In the genomic region with DNA sequence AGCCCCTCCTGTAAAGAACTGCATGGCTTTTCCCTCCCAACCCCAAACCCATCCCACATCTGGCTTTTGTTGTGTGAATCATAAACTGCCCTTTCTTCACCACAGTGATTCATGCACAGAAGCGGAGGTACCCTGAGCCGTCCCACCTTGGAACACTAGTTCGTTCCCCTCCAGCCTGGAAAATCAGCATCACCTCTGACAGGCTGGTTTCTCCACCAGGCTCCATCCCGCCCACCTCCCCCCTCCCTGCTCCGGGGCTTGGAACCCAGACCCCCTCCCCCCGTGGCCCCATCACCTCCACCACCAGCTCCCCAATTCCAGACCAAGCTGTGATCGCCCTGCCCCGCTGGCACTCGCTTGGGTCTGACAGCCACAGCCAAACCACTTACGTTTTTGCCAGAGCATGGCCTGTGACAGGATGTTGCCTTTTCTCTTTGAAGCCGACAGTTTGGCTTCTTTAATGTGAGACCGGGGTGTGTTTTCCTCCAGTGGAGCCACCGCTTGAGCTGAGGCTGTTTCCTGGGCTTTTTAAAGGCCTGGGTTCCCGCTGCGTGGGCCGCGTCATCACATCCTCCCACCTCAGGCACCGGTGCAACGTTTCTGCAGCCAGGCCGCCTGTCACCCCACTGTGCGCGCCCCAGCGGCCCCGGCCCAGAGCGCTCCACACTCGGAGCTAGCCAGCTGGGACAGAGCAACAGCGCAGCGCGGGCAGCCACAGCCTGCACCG, we compare ENCODE assay signal across 8 cellular contexts. TPM values are rescaled to one million over a fixed set of nuclear protein-coding genes. Genes with fewer than 3 reads are reported as not detected.
DNase-seq lines count a peak whose midpoint lies in the region; ATAC-seq and TF ChIP-seq lines count a peak whose summit lies in the region.

A gene with protein sequence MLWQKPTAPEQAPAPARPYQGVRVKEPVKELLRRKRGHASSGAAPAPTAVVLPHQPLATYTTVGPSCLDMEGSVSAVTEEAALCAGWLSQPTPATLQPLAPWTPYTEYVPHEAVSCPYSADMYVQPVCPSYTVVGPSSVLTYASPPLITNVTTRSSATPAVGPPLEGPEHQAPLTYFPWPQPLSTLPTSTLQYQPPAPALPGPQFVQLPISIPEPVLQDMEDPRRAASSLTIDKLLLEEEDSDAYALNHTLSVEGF (minus strand): TSS at position 503 of the 727 bp plus-strand sequence. CDS start 98 bp downstream, at position 405.

- H3K4me1 ChIP-seq in adipocyte (ENCODE audit: control insufficient read depth, insufficient read depth, low read length) (no peaks in the 10 kb centered on the region), psoas muscle (no peaks in the 10 kb centered on the region)

- peaks cover 24% of the 10 kb centered on the region for H3K27me3 ChIP-seq in adipocyte (replicated peaks; ENCODE audit: control insufficient read depth, insufficient read depth, low read length)
- H3K27me3 ChIP-seq in psoas muscle (ENCODE audit: insufficient read depth in 3 of 3, low read length in 2 of 3), result peaks cover 0 to 3% (median 0%) of the 10 kb centered on the region in 3 donors

- ATAC-seq in psoas muscle, result no peak

- no peaks in the 10 kb centered on the region for H3K36me3 ChIP-seq in adipocyte (ENCODE audit: control insufficient read depth, insufficient read depth, low read length, severe bottlenecking)
- no peaks in the 10 kb centered on the region for H3K36me3 ChIP-seq in psoas muscle (ENCODE audit: insufficient read depth in 1 of 2, low read depth in 1 of 2)

- H3K27ac ChIP-seq in psoas muscle, result no peak within 1 kb of the TSS

- no peak within 1 kb of the TSS for H3K9ac ChIP-seq in adipocyte (ENCODE audit: low read length)

- 41 to 50% (median 42%) methylated on average over 30 of the region's 30 CpGs for WGBS in psoas muscle, 3 donors

- no peak for TF ChIP-seq CTCF in GM12865 (IDR thresholded peaks at IDR 0.05; ENCODE audit: insufficient read depth, low read depth, low read length, missing control alignments)
- TF ChIP-seq CTCF in HFF-Myc (IDR thresholded peaks at IDR 0.05; ENCODE audit: low read depth, low read length, missing control alignments), result no peak
- TF ChIP-seq CTCF in psoas muscle (IDR thresholded peaks at IDR 0.05), result no peak

- peak within 1 kb of the TSS; percentile 97 for H3K4me3 ChIP-seq in GM12865 (ENCODE audit: low read depth, low read length)
- H3K4me3 ChIP-seq in HFF-Myc (replicated peaks; ENCODE audit: low read depth, low read length), result no peak within 1 kb of the TSS
- H3K4me3 ChIP-seq in adipocyte (ENCODE audit: low read length), result no peak within 1 kb of the TSS
- peak within 1 kb of the TSS; percentile 30 for H3K4me3 ChIP-seq in psoas muscle

- H3K9me3 ChIP-seq in adipocyte (ENCODE audit: control insufficient read depth, low read length) (no peaks in the 10 kb centered on the region), psoas muscle (no peaks in the 10 kb centered on the region)

- intact Hi-C loops in psoas muscle (cut with DNase I), result no loop called here

- DNase-seq in GM12865 (ENCODE audit: low read depth) (peak; percentile 95), HFF-Myc (ENCODE audit: extremely low read depth, low read depth) (peak; percentile 62), RPMI8226 (peak; percentile 83), adipocyte (ENCODE audit: low read depth) (peak; percentile 59), psoas muscle (no peak), medulla oblongata (ENCODE audit: extremely low spot score) (no peak), cortex of kidney (lab: John Stamatoyannopoulos, UW) (no peak), occipital lobe (lab: John Stamatoyannopoulos, UW) (no peak)

RNA-seq across cellular contexts. Expression of the gene that starts here (rescaled TPM):
- under 1 TPM in 2 of 4 donors, not detected in 2; 0.21 to 0.25 TPM for total RNA-seq in psoas muscle
- under 1 TPM in 2 of 3 donors, not detected in 1; 0.01 to 0.05 TPM for polyA plus RNA-seq in psoas muscle
- total RNA-seq in occipital lobe, result not detected

Comparison
In these comparisons a context has a peak if more than half of its experiments do, and no peak if none do; other contexts are left out.
1. DNase-seq: peak in GM12865 (single experiment), HFF-Myc (single experiment), RPMI8226 (single experiment) and adipocyte (single experiment); none in psoas muscle (0 of 2), medulla oblongata (single experiment), cortex of kidney (single experiment) and occipital lobe (single experiment).
2. H3K4me3 ChIP-seq: peak in GM12865 (single experiment) and psoas muscle (single experiment); none in HFF-Myc (single experiment) and adipocyte (single experiment).